Comparison of ENCODE assay signal across 9 cellular contexts in the genomic region with DNA sequence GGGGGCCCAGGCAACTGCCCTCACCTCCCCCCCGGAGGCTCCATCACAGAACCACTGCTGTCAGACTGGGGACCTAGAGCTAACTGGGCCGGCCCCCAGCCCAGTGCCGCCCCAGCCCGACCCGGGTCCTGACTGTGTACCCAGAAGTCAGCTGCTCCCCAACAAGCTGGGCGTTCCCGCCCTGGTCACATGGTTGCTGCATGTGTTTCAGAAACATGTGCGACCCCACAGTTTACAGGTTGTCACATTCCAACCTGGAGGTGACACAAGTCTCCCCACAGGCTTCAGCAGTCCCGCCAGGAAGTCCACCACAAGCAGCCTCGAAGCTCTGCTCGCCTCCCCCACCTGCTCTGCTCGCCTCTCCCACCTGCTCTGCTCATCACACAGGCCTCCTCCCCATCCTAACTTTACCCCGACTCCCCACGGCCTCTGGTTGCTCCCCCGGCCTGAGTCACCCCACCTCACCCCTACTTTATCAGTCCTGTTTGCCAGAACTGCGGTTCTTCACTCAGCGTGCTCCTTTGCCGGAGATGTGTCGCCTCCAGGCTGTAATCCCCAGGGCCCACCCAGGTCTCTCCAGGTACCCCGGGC. TPM values are rescaled to one million over a fixed set of nuclear protein-coding genes. Genes with fewer than 3 reads are reported as not detected.
DNase-seq lines count a peak whose midpoint lies in the region; ATAC-seq, FAIRE-seq and TF ChIP-seq lines count a peak whose summit lies in the region.
"Had no signal": no experiment of that assay in that cellular context is flagged by ENCODE, and none has a peak within 500 bp of the region (broad histone marks: within the 10 kb centered on the region; RNA-seq: fewer than 3 reads in every experiment).

No MANE protein-coding gene starts in this region.

- no peaks in the 10 kb centered on the region; the same call in 1 of the 2 replicates for H3K79me2 ChIP-seq in GM23338 (replicated peaks; ENCODE audit: insufficient read depth)
- H3K79me2 ChIP-seq in astrocyte (ENCODE audit: insufficient read depth, low read length) = no peaks in the 10 kb centered on the region
- H3K79me2 ChIP-seq in mesendoderm (ENCODE audit: control insufficient read depth, insufficient read depth, low read length) = peaks cover 2% of the 10 kb centered on the region

- no peaks in the 10 kb centered on the region for H3K9me3 ChIP-seq in astrocyte (ENCODE audit: insufficient read depth, low read depth, low read length)

- H3K4me1 ChIP-seq in GM23338 (ENCODE audit: insufficient read depth) (peaks cover 4% of the 10 kb centered on the region; the same call in 1 of the 2 replicates), astrocyte (ENCODE audit: insufficient read depth, low read length) (peaks cover 8% of the 10 kb centered on the region), mesendoderm (ENCODE audit: control insufficient read depth, low read depth, low read length) (no peaks in the 10 kb centered on the region)

- H4K5ac ChIP-seq in mesendoderm (ENCODE audit: low read length) = no peak overlapping the region

- no peak overlapping the region for H2BK15ac ChIP-seq in mesendoderm (replicated peaks; ENCODE audit: low read depth)

- H3K4me2 ChIP-seq in GM23338 (peak overlapping the region; percentile 84), astrocyte (ENCODE audit: low read length) (peak overlapping the region; percentile 82), mesendoderm (ENCODE audit: low read length) (peak overlapping the region; percentile 85)

- CTCF ChIA-PET in AG04449 (lab: Yijun Ruan, JAX) = interaction anchor here (1.1 kb wide), 1 partner anchor 262 kb away, joined by 4 read pairs; no protein-coding TSS in a partner anchor

- H3K4me3 Mint-ChIP-seq in GM23338 (peak overlapping the region; percentile 73), astrocyte (ENCODE audit: unreplicated experiment) (peak overlapping the region; percentile 80)

- H3K27me3 ChIP-seq in GM23338 (ENCODE audit: insufficient read depth) (no peaks in the 10 kb centered on the region), astrocyte (ENCODE audit: insufficient read depth, low read length) (no peaks in the 10 kb centered on the region), mesendoderm (ENCODE audit: insufficient read depth, low read length, poor library complexity) (no peaks in the 10 kb centered on the region)

- H4K8ac ChIP-seq in mesendoderm (ENCODE audit: low read depth, low read length) = no peak overlapping the region

- DNase-seq in AG04449 (ENCODE audit: low read depth, low spot score) (no peak), GM23338 (ENCODE audit: low spot score) (no peak), astrocyte (ENCODE audit: low read depth) (no peak), mesendoderm (no peak), occipital lobe (lab: John Stamatoyannopoulos, UW) (no peak), NOMO-1 treated with dmso at 0.1 percent for 144 hours (lab: John Stamatoyannopoulos, UW; ENCODE audit: unreplicated experiment) (no peak)
- DNase-seq in stimulated activated CD4-positive, alpha-beta T cell treated with anti-CD3 and anti-CD28 coated beads, Interleukin-12 subunit alpha, Interleukin-12 subunit beta, amount 100 ng/mL, for 4 hours = no peak
- DNase-seq: NCI-H146 had no signal

- peak overlapping the region; percentile 52 for H3K4me3 ChIP-seq in AG04449 (ENCODE audit: low read depth, low read length)
- H3K4me3 ChIP-seq in GM23338 = peak overlapping the region; percentile 53
- peak overlapping the region; percentile 39 for H3K4me3 ChIP-seq in astrocyte (ENCODE audit: insufficient read depth, low read depth, low read length)
- no peak overlapping the region for H3K4me3 ChIP-seq in mesendoderm (ENCODE audit: low read length)

- H2AFZ ChIP-seq in GM23338 (no peak overlapping the region), astrocyte (ENCODE audit: low read depth, low read length) (no peak overlapping the region)

- peaks cover 5% of the 10 kb centered on the region for H3K79me1 ChIP-seq in mesendoderm (ENCODE audit: low read length)

- H3K9me3 Mint-ChIP-seq in GM23338 (no peaks in the 10 kb centered on the region), astrocyte (ENCODE audit: unreplicated experiment) (no peaks in the 10 kb centered on the region)

- H2AK5ac ChIP-seq in mesendoderm (ENCODE audit: low read length) = no peak overlapping the region

- H3K4me1 Mint-ChIP-seq in GM23338 (peaks cover 12% of the 10 kb centered on the region; the same call in 1 of the 3 replicates), astrocyte (ENCODE audit: low read depth, unreplicated experiment) (peaks cover 9% of the 10 kb centered on the region)

- WGBS in mesendoderm (ENCODE audit: extremely low coverage, insufficient coverage, low lambda C conversion rate) = no CpG with 5 or more reads among the region's 20 CpGs

- H3K27ac Mint-ChIP-seq in GM23338 (no peak overlapping the region), astrocyte (ENCODE audit: unreplicated experiment) (no peak overlapping the region)

- H3K27me3 Mint-ChIP-seq in GM23338 (ENCODE audit: insufficient read depth, low read depth, poor library complexity) = peaks cover 18% of the 10 kb centered on the region
- H3K27me3 Mint-ChIP-seq in astrocyte (ENCODE audit: low read depth, unreplicated experiment) = no peaks in the 10 kb centered on the region

- H2BK120ac ChIP-seq in mesendoderm (ENCODE audit: low read depth, low read length) = no peak overlapping the region

- H3K9ac ChIP-seq in astrocyte (ENCODE audit: low read length) = peak overlapping the region; percentile 60
- peak overlapping the region; percentile 75 for H3K9ac ChIP-seq in mesendoderm (ENCODE audit: low read length)

- H3K36me3 ChIP-seq in GM23338 (ENCODE audit: insufficient read depth) = peaks cover 4% of the 10 kb centered on the region; the same call in 1 of the 2 replicates
- H3K36me3 ChIP-seq in astrocyte (ENCODE audit: insufficient read depth, low read length) = no peaks in the 10 kb centered on the region
- peaks cover 17% of the 10 kb centered on the region for H3K36me3 ChIP-seq in mesendoderm (ENCODE audit: control insufficient read depth, insufficient read depth, low read length)

- H3K27ac ChIP-seq in GM23338 (ENCODE audit: low read depth) = no peak overlapping the region
- H3K27ac ChIP-seq in astrocyte (ENCODE audit: low read depth, low read length) = no peak overlapping the region
- H3K27ac ChIP-seq in mesendoderm (ENCODE audit: low read depth, low read length) = no peak overlapping the region

- POLR2A ChIA-PET in AG04449 (lab: Yijun Ruan, JAX) = no interaction called here

- ATAC-seq in GM23338 (no peak), HG03196 (IDR thresholded peaks at IDR 0.05; ENCODE audit: unreplicated experiment) (no peak)

- no peaks in the 10 kb centered on the region for H3K9me2 ChIP-seq in GM23338 (ENCODE audit: insufficient read depth)

- peaks cover 4% of the 10 kb centered on the region for H3F3A ChIP-seq in GM23338 (replicated peaks; ENCODE audit: low read depth)

- H3K36me3 Mint-ChIP-seq in GM23338 (ENCODE audit: low read depth) (peaks cover 20% of the 10 kb centered on the region), astrocyte (ENCODE audit: low read depth, unreplicated experiment) (peaks cover 2% of the 10 kb centered on the region)

- H4K20me1 ChIP-seq in GM23338 (replicated peaks; ENCODE audit: insufficient read depth) (no peaks in the 10 kb centered on the region; the same call in none of the 2 replicates), astrocyte (ENCODE audit: insufficient read depth, low read length) (peaks cover 11% of the 10 kb centered on the region)

- TF ChIP-seq CTCF in AG04449 (IDR thresholded peaks at IDR 0.05; ENCODE audit: insufficient read depth, low read length, missing control alignments) = no peak
- TF ChIP-seq CTCF in GM23338 (conservative IDR thresholded peaks at IDR 0.05; ENCODE audit: low read depth in 2 of 2) = no peak
- TF ChIP-seq CTCF in astrocyte (IDR thresholded peaks at IDR 0.05; ENCODE audit: insufficient read depth, low read depth, low read length) = no peak

- H3K4ac ChIP-seq in mesendoderm (ENCODE audit: low read depth, low read length) = no peak overlapping the region

- H3K18ac ChIP-seq in mesendoderm (ENCODE audit: low read length) = no peak overlapping the region

- FAIRE-seq in astrocyte (lab: Jason Lieb, UNC) = no peak

- no peak overlapping the region for H2BK5ac ChIP-seq in mesendoderm (ENCODE audit: low read length)

- peak overlapping the region; percentile 56 for H3K56ac ChIP-seq in mesendoderm (ENCODE audit: low read length)

- H3K23ac ChIP-seq in mesendoderm (ENCODE audit: low read length) = no peak overlapping the region

TF ChIP-seq in GM23338, 12 proteins besides CTCF, POLR2A, EP300 and RAD21 (continues in another document):
- no peak for TF ChIP-seq EZH2 (IDR thresholded peaks at IDR 0.05; ENCODE audit: low read depth, unreplicated experiment)

RNA-seq across cellular contexts. Expression of gene MRPL28, which starts 1.0 kb away (rescaled TPM):
- 115 and 169 TPM in 2 replicates for total RNA-seq in GM23338 (2014; rRNA removed; shearing (Covaris generic))
- 129 and 135 TPM in 2 replicates for polyA plus RNA-seq in GM23338 (2016; fragmentation: Nextera tagmentation; extraction: Ambion mirVana)
- total RNA-seq in astrocyte (89.2 and 95.8 TPM in 2 replicates), occipital lobe (28.1 TPM)
- 85.5 TPM for polyA plus RNA-seq in mesendoderm (2013, experiment 1 of 2)
- 86.9 TPM for polyA plus RNA-seq in mesendoderm (2013, experiment 2 of 2)

RNA-seq across cellular contexts. Expression of gene PGAP6, which starts 12.4 kb away (rescaled TPM):
- 98.7 and 112 TPM in 2 replicates for total RNA-seq in GM23338 (2014; rRNA removed; shearing (Covaris generic))
- 25.1 and 29.5 TPM in 2 replicates for polyA plus RNA-seq in GM23338 (2016; fragmentation: Nextera tagmentation; extraction: Ambion mirVana)
- total RNA-seq in astrocyte = 80.5 and 86.3 TPM in 2 replicates
- 41.6 TPM for polyA plus RNA-seq in mesendoderm (2013, experiment 1 of 2)
- 46.4 TPM for polyA plus RNA-seq in mesendoderm (2013, experiment 2 of 2)
- 14.3 TPM for total RNA-seq in occipital lobe

RNA-seq across cellular contexts. Expression of gene AXIN1, which starts 16.8 kb away (rescaled TPM):
- total RNA-seq in GM23338 (2014; rRNA removed; shearing (Covaris generic)) = 50.6 and 54.5 TPM in 2 replicates
- polyA plus RNA-seq in GM23338 (2016; fragmentation: Nextera tagmentation; extraction: Ambion mirVana) = 14.3 and 15.0 TPM in 2 replicates
- total RNA-seq in astrocyte (27.0 and 28.8 TPM in 2 replicates), occipital lobe (18.7 TPM)
- 25.3 TPM for polyA plus RNA-seq in mesendoderm (2013, experiment 1 of 2)
- polyA plus RNA-seq in mesendoderm (2013, experiment 2 of 2) = 25.6 TPM

RNA-seq across cellular contexts. Expression of gene NME4, which starts 27.6 kb away (rescaled TPM):
- total RNA-seq in GM23338 (2014; rRNA removed; shearing (Covaris generic)) = 228 and 249 TPM in 2 replicates
- polyA plus RNA-seq in GM23338 (2016; fragmentation: Nextera tagmentation; extraction: Ambion mirVana) = 511 and 521 TPM in 2 replicates
- total RNA-seq in astrocyte = 268 and 275 TPM in 2 replicates
- 248 TPM for polyA plus RNA-seq in mesendoderm (2013, experiment 1 of 2)
- polyA plus RNA-seq in mesendoderm (2013, experiment 2 of 2) = 246 TPM
- 15.4 TPM for total RNA-seq in occipital lobe

RNA-seq across cellular contexts. Expression of gene DECR2, which starts 32.3 kb away (rescaled TPM):
- total RNA-seq in GM23338 (2014; rRNA removed; shearing (Covaris generic)) = 17.9 and 26.9 TPM in 2 replicates
- polyA plus RNA-seq in GM23338 (2016; fragmentation: Nextera tagmentation; extraction: Ambion mirVana) = 19.0 and 20.3 TPM in 2 replicates
- total RNA-seq in astrocyte (13.4 and 17.4 TPM in 2 replicates), occipital lobe (7.6 TPM)
- polyA plus RNA-seq in mesendoderm (2013, experiment 1 of 2) = 10.0 TPM
- 9.9 TPM for polyA plus RNA-seq in mesendoderm (2013, experiment 2 of 2)
